ENCODE assay signal across 8 cellular contexts in the genomic region with DNA sequence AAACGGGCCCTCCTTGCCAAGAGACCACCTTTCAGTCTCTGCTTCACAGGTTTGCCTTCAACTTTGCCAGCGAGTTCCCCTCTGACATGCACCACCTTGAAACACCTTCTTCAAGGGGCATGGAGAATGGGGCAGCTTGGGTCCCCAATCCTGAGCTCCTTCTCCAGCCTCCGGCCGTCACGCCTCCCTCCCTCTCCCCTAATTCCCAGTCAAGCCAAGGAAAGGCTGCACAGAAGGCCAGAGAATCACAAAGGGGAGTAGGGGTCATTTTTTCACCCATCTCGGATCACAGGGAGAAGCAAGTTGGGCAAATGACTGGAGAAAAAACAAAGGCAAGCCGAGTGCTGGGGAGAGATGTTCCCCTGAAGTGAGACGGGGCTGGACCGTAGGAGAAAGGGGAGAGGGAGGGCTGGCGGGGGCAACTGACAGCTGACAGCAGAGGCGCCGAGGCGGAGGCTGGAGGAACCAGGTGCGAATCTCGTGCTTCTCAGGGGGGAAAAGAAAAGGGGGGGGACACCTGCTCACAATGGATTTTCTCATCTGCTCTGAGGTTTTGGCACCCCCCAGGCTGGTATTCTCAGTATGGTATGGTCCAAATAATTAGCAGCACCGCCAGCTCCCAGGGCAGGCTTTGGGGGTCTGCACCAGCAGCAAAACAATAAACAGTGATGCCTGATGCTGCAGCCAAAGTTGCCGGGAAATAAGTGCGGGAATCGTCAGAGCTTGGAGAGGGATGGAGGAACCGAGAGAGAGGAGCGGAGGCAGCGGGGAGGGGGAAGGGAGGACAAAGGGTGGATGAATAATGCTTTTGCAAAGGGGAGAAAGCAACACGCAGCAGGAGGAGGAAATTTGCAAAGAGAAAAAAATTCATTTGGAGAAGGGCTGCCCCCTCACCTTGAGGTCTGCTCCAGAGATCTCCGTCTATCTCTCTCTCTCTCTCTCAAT. TPM values are rescaled to one million over a fixed set of nuclear protein-coding genes. Genes with fewer than 3 reads are reported as not detected.
A peak's percentile ranks its signal among the peaks of the same experiment; 100 is the strongest.
DNase-seq lines count a peak whose midpoint lies in the region; TF ChIP-seq lines count a peak whose summit lies in the region.

No MANE protein-coding gene starts in this region.

- H3K27me3 Mint-ChIP-seq in activated naive CD8-positive, alpha-beta T cell = peaks cover 21% of the 10 kb centered on the region

- no peaks in the 10 kb centered on the region for H3K36me3 Mint-ChIP-seq in activated naive CD8-positive, alpha-beta T cell

- peaks cover 49% of the 10 kb centered on the region for H3K4me1 ChIP-seq in iPS-20b (ENCODE audit: insufficient read depth, low read length)
- peaks cover 22 to 74% (median 59%) of the 10 kb centered on the region in 4 donors for H3K4me1 ChIP-seq in stomach

- peak overlapping the region; percentile 90 for H3K4me3 Mint-ChIP-seq in activated naive CD8-positive, alpha-beta T cell

- no peak for TF ChIP-seq CTCF in stomach (IDR thresholded peaks at IDR 0.05)

- intact Hi-C loops in stomach (cut with DNase I; ENCODE audit: low total_unique reads) = loop anchor here (10.0 kb wide), 1 partner anchor 304 kb away; no protein-coding TSS in a partner anchor

- H3K27ac ChIP-seq in iPS-20b (ENCODE audit: low read length) (no peak overlapping the region), stomach (peak overlapping the region in 3 of 5 donors; percentile 17 to 26 (median 19))

- peak; percentile 41 for DNase-seq in activated T-cell treated with anti-CD3 and anti-CD28 coated beads, Interleukin-2, amount 50 U/mL, for 1 hour
- DNase-seq in activated T-cell treated with anti-CD3 and anti-CD28 coated beads for 4 hours (no peak), stomach (no peak), amniotic stem cell (lab: John Stamatoyannopoulos, UW) (no peak), NCI-H187 treated with DMSO at 0.1 percent for 48 hours (lab: John Stamatoyannopoulos, UW) (no peak), dedifferentiated amniotic fluid mesenchymal stem cell (ENCODE audit: extremely low spot score) (no peak)

- H3K9me3 ChIP-seq in iPS-20b (ENCODE audit: insufficient read depth, low read depth, low read length) (no peaks in the 10 kb centered on the region), stomach (no peaks in the 10 kb centered on the region)

- H3K4me3 ChIP-seq in iPS-20b (ENCODE audit: low read length) = peak overlapping the region; percentile 62
- peak overlapping the region; percentile 34 to 46 (median 38) for H3K4me3 ChIP-seq in stomach

- H3K36me3 ChIP-seq in iPS-20b (ENCODE audit: insufficient read depth, low read depth, low read length) = no peaks in the 10 kb centered on the region; the same call in 1 of the 2 replicates
- H3K36me3 ChIP-seq in stomach = no peaks in the 10 kb centered on the region

- H3K4me1 Mint-ChIP-seq in activated naive CD8-positive, alpha-beta T cell (ENCODE audit: low read depth) = peaks cover 49% of the 10 kb centered on the region

- peak overlapping the region; percentile 72 for H3K27ac Mint-ChIP-seq in activated naive CD8-positive, alpha-beta T cell

- no peak for TF ChIP-seq POLR2A in stomach (IDR thresholded peaks at IDR 0.05)

- H3K9ac ChIP-seq in iPS-20b (ENCODE audit: low read depth, low read length) = peak overlapping the region; percentile 75

- WGBS in stomach, 5 donors = 3 to 6% (median 4%) methylated on average over 24 of the region's 24 CpGs

- H3K27me3 ChIP-seq in iPS-20b (ENCODE audit: insufficient read depth, low read length) = peaks cover 39% of the 10 kb centered on the region
- peaks cover 12 to 90% (median 47%) of the 10 kb centered on the region in 3 donors for H3K27me3 ChIP-seq in stomach

- no peaks in the 10 kb centered on the region for H3K9me3 Mint-ChIP-seq in activated naive CD8-positive, alpha-beta T cell (ENCODE audit: low read depth)

- no peak for TF ChIP-seq EP300 in stomach (IDR thresholded peaks at IDR 0.05)

RNA-seq across cellular contexts. Expression of a gene that starts 0.6 kb away (rescaled TPM):
- 1 to 10 TPM in 1 of 5 donors, under 1 TPM in 1, not detected in 3; 0.29 to 1.5 TPM for total RNA-seq in stomach
- polyA plus RNA-seq in stomach = 1 to 10 TPM in 1 of 3 donors, under 1 TPM in 2; 0.62 to 3.2 (median 0.68) TPM

RNA-seq across cellular contexts. Expression of a gene that starts 8.5 kb away (rescaled TPM):
- total RNA-seq in stomach = 10 to 100 TPM in 3 of 5 donors, 1 to 10 TPM in 1, not detected in 1; 2.7 to 14.0 (median 11.2) TPM
- polyA plus RNA-seq in stomach = 10 to 100 TPM in 1 of 3 donors, 1 to 10 TPM in 2; 7.1 to 14.7 (median 9.2) TPM

RNA-seq across cellular contexts. Expression of a gene that starts 18.9 kb away (rescaled TPM):
- total RNA-seq in stomach = 10 to 100 TPM; 21.0 to 72.8 (median 39.8) TPM
- 10 to 100 TPM; 11.2 to 21.9 (median 14.3) TPM for polyA plus RNA-seq in stomach

RNA-seq across cellular contexts. Expression of a gene that starts 51.6 kb away (rescaled TPM):
- 100 to 1,000 TPM in 4 of 5 donors, 10 to 100 TPM in 1; 17.4 to 247 (median 153) TPM for total RNA-seq in stomach
- polyA plus RNA-seq in stomach = 100 to 1,000 TPM in 2 of 3 donors, 10 to 100 TPM in 1; 84.4 to 212 (median 111) TPM
